In genomic region chr17:46085522-46085921, GRCh38 we compare ENCODE assay signal across 20 cellular contexts.
DNase-seq lines count a peak whose midpoint lies in the region; ATAC-seq, FAIRE-seq and TF ChIP-seq lines count a peak whose summit lies in the region.
"Had no signal": no experiment of that assay in that cellular context is flagged by ENCODE, and none has a peak within 500 bp of the region (broad histone marks: within the 10 kb centered on the region; RNA-seq: fewer than 3 reads in every experiment).

No MANE protein-coding gene starts in this region.

- H2AFZ ChIP-seq in HepG2 (ENCODE audit: low read length) (no peak overlapping the region), K562 (ENCODE audit: low read depth, low read length) (no peak overlapping the region)

- H3K9me3 Mint-ChIP-seq in activated CD4-positive, alpha-beta T cell treated with anti-CD3 and anti-CD28 coated beads, Interleukin-2, amount 10 ng/mL, durations not matched to agents 24 days and 14 days: no peaks in the 10 kb centered on the region
- H3K9me3 Mint-ChIP-seq in activated CD4-positive, alpha-beta T cell treated with anti-CD3 and anti-CD28 coated beads, Interleukin-2, amount 10 ng/mL, durations not matched to agents 7 days and 5 days: no peaks in the 10 kb centered on the region
- H3K9me3 Mint-ChIP-seq in stimulated activated effector memory CD8-positive, alpha-beta T cell treated with anti-CD3 and anti-CD28 coated beads, Interleukin-12 subunit alpha, Interleukin-12 subunit beta, amount 100 ng/mL, for 72 hours: no peaks in the 10 kb centered on the region
- H3K9me3 Mint-ChIP-seq: HFFc6 had no signal

- H3K4me3 Mint-ChIP-seq in activated CD4-positive, alpha-beta T cell treated with anti-CD3 and anti-CD28 coated beads, Interleukin-2, amount 10 ng/mL, durations not matched to agents 24 days and 14 days: no peak overlapping the region
- H3K4me3 Mint-ChIP-seq in activated CD4-positive, alpha-beta T cell treated with anti-CD3 and anti-CD28 coated beads, Interleukin-2, amount 10 ng/mL, durations not matched to agents 7 days and 5 days: no peak overlapping the region
- no peak overlapping the region for H3K4me3 Mint-ChIP-seq in stimulated activated effector memory CD8-positive, alpha-beta T cell treated with anti-CD3 and anti-CD28 coated beads, Interleukin-12 subunit alpha, Interleukin-12 subunit beta, amount 100 ng/mL, for 72 hours
- H3K4me3 Mint-ChIP-seq: HFFc6 had no signal

- no peak overlapping the region for H3K9ac ChIP-seq in HepG2 (ENCODE audit: insufficient read depth, low read depth, low read length)
- no peak overlapping the region for H3K9ac ChIP-seq in K562 (ENCODE audit: insufficient read depth in 1 of 2, low read depth in 2 of 2, low read length in 2 of 2)

- in situ Hi-C loops in HepG2 (cut with HindIII; ENCODE audit: extremely low pct_ligation_motif_present, low pct_unique_long_range_greater_than_20kb): no loop called here
- in situ Hi-C loops in K562 (cut with MboI): no loop called here

- H3K4me1 Mint-ChIP-seq in activated CD4-positive, alpha-beta T cell treated with anti-CD3 and anti-CD28 coated beads, Interleukin-2, amount 10 ng/mL, durations not matched to agents 24 days and 14 days: peaks cover 36% of the 10 kb centered on the region
- peaks cover 15% of the 10 kb centered on the region for H3K4me1 Mint-ChIP-seq in activated CD4-positive, alpha-beta T cell treated with anti-CD3 and anti-CD28 coated beads, Interleukin-2, amount 10 ng/mL, durations not matched to agents 7 days and 5 days
- H3K4me1 Mint-ChIP-seq in stimulated activated effector memory CD8-positive, alpha-beta T cell treated with anti-CD3 and anti-CD28 coated beads, Interleukin-12 subunit alpha, Interleukin-12 subunit beta, amount 100 ng/mL, for 72 hours: peaks cover 59% of the 10 kb centered on the region

- peaks cover 15 to 57% of the 10 kb centered on the region in 2 experiments for H3K36me3 ChIP-seq in HepG2 (replicated peaks in 1 of 2; ENCODE audit: control insufficient read depth in 1 of 2, insufficient read depth in 2 of 2, low read length in 2 of 2)
- H3K36me3 ChIP-seq in right lobe of liver: no peaks in the 10 kb centered on the region
- H3K36me3 ChIP-seq in K562 (ENCODE audit: control insufficient read depth, insufficient read depth, low read length): peaks cover 24% of the 10 kb centered on the region

- H3K27me3 ChIP-seq in HepG2 (ENCODE audit: control insufficient read depth in 1 of 2, insufficient read depth in 2 of 2, low read length in 2 of 2) (no peaks in the 10 kb centered on the region), right lobe of liver (no peaks in the 10 kb centered on the region), K562 (ENCODE audit: control insufficient read depth in 2 of 2, insufficient read depth in 2 of 2, low read length in 2 of 2) (no peaks in the 10 kb centered on the region)

- H3K27ac ChIP-seq in HepG2 (ENCODE audit: extremely low read length, insufficient read depth, low read length): no peak overlapping the region
- H3K27ac ChIP-seq in right lobe of liver: no peak overlapping the region
- no peak overlapping the region for H3K27ac ChIP-seq in K562 (ENCODE audit: extremely low read depth, low read depth, low read length)
- H3K27ac ChIP-seq: 22Rv1, A549, C4-2B had no signal

- H3K9me1 ChIP-seq in K562 (ENCODE audit: control insufficient read depth, insufficient read depth, low read length): no peaks in the 10 kb centered on the region

- BruUV-seq in HepG2 (replicated peaks; lab: Mats Ljungman, UMichigan) (no TSS peak), K562 (replicated peaks; lab: Mats Ljungman, UMichigan) (no TSS peak)

- H3K9me3 ChIP-seq in HepG2 (ENCODE audit: low read length) (no peaks in the 10 kb centered on the region), right lobe of liver (no peaks in the 10 kb centered on the region), K562 (replicated peaks; ENCODE audit: control insufficient read depth, insufficient read depth, low read depth, low read length) (no peaks in the 10 kb centered on the region)
- H3K9me3 ChIP-seq: A549 had no signal

- no peaks in the 10 kb centered on the region for H3K4me1 ChIP-seq in HepG2 (ENCODE audit: insufficient read depth, low read length)
- no peaks in the 10 kb centered on the region for H3K4me1 ChIP-seq in right lobe of liver
- H3K4me1 ChIP-seq in K562 (replicated peaks in 1 of 2; ENCODE audit: control insufficient read depth in 2 of 2, insufficient read depth in 2 of 2, low read length in 2 of 2): peaks cover 9 to 35% of the 10 kb centered on the region in 2 experiments

- H3K27me3 Mint-ChIP-seq in activated CD4-positive, alpha-beta T cell treated with anti-CD3 and anti-CD28 coated beads, Interleukin-2, amount 10 ng/mL, durations not matched to agents 24 days and 14 days: no peaks in the 10 kb centered on the region
- no peaks in the 10 kb centered on the region for H3K27me3 Mint-ChIP-seq in activated CD4-positive, alpha-beta T cell treated with anti-CD3 and anti-CD28 coated beads, Interleukin-2, amount 10 ng/mL, durations not matched to agents 7 days and 5 days
- H3K27me3 Mint-ChIP-seq: CD4-positive, alpha-beta memory T cell had no signal

- H3K79me2 ChIP-seq in HepG2 (ENCODE audit: insufficient read depth, low read length): peaks cover 63% of the 10 kb centered on the region
- peaks cover 92% of the 10 kb centered on the region for H3K79me2 ChIP-seq in K562 (ENCODE audit: control insufficient read depth, insufficient read depth, low read length)

- ATAC-seq in HepG2 (no peak), right lobe of liver (no peak), K562 (no peak)
- ATAC-seq in stimulated activated effector memory CD8-positive, alpha-beta T cell treated with anti-CD3 and anti-CD28 coated beads, Interleukin-12 subunit alpha, Interleukin-12 subunit beta, amount 100 ng/mL, for 72 hours: no peak
- ATAC-seq: A549, HCT116 had no signal

- 90% methylated on average over 6 of the region's 6 CpGs for WGBS in HepG2 (ENCODE audit: low lambda C conversion rate)
- WGBS in right lobe of liver (ENCODE audit: insufficient coverage, low coverage, low lambda C conversion rate, missing lambda C conversion rate): 95% methylated on average over 6 of the region's 6 CpGs
- 50% methylated on average over 6 of the region's 6 CpGs for WGBS in K562 (ENCODE audit: insufficient coverage, low coverage, missing lambda C conversion rate)

- CTCF ChIA-PET in activated CD4-positive, alpha-beta T cell treated with anti-CD3 and anti-CD28 coated beads, Interleukin-2, amount 10 ng/mL, durations not matched to agents 7 days and 5 days (lab: Charles Lee): no interaction called here
- CTCF ChIA-PET in HepG2 (lab: Yijun Ruan, JAX; ENCODE audit: low intra/inter-chr PET ratio, low total read pairs): no interaction called here
- CTCF ChIA-PET in K562 (lab: Yijun Ruan, JAX; ENCODE audit: low intra/inter-chr PET ratio): no interaction called here

- DNase-seq in activated CD4-positive, alpha-beta T cell treated with anti-CD3 and anti-CD28 coated beads, Interleukin-2, amount 10 ng/mL, durations not matched to agents 24 days and 14 days: no peak
- DNase-seq in activated CD4-positive, alpha-beta T cell treated with anti-CD3 and anti-CD28 coated beads, Interleukin-2, amount 10 ng/mL, durations not matched to agents 7 days and 5 days: no peak
- no peak for DNase-seq in HepG2 (ENCODE audit: low spot score)
- DNase-seq in right lobe of liver: no peak
- no peak for DNase-seq in K562 (ENCODE audit: extremely low read depth in 1 of 4, low spot score in 3 of 4)
- no peak for DNase-seq in stimulated activated effector memory CD8-positive, alpha-beta T cell treated with anti-CD3 and anti-CD28 coated beads, Interleukin-12 subunit alpha, Interleukin-12 subunit beta, amount 100 ng/mL, for 72 hours (ENCODE audit: low spot score in 2 of 2)
- DNase-seq in foreskin melanocyte: no peak
- no peak for DNase-seq in posterior vena cava (ENCODE audit: low spot score)
- DNase-seq: AML-193; CD4-positive, alpha-beta memory T cell; DMS153; DMS79; GDM1; GOT3; H7; HFFc6 had no signal

- H3K4me2 ChIP-seq in HepG2 (ENCODE audit: low read depth, low read length) (no peak overlapping the region), K562 (ENCODE audit: insufficient read depth, low read length) (no peak overlapping the region)
- H3K4me2 ChIP-seq: A549 had no signal

- H4K20me1 ChIP-seq in HepG2 (ENCODE audit: insufficient read depth, low read length) (peaks cover 22% of the 10 kb centered on the region), K562 (replicated peaks; ENCODE audit: control insufficient read depth, insufficient read depth, low read length) (no peaks in the 10 kb centered on the region)

- H3K36me3 Mint-ChIP-seq in activated CD4-positive, alpha-beta T cell treated with anti-CD3 and anti-CD28 coated beads, Interleukin-2, amount 10 ng/mL, durations not matched to agents 24 days and 14 days (ENCODE audit: low read depth): peaks cover 36% of the 10 kb centered on the region
- peaks cover 40% of the 10 kb centered on the region for H3K36me3 Mint-ChIP-seq in activated CD4-positive, alpha-beta T cell treated with anti-CD3 and anti-CD28 coated beads, Interleukin-2, amount 10 ng/mL, durations not matched to agents 7 days and 5 days (ENCODE audit: low read depth)
- peaks cover 43% of the 10 kb centered on the region for H3K36me3 Mint-ChIP-seq in stimulated activated effector memory CD8-positive, alpha-beta T cell treated with anti-CD3 and anti-CD28 coated beads, Interleukin-12 subunit alpha, Interleukin-12 subunit beta, amount 100 ng/mL, for 72 hours

- no peak for FAIRE-seq in HepG2 (lab: Jason Lieb, UNC)
- FAIRE-seq in K562 (lab: Jason Lieb, UNC): peak; percentile 29
- FAIRE-seq: A549 had no signal

- TF ChIP-seq RAD21 in HepG2 (CRISPR knock-in tag; IDR thresholded peaks at IDR 0.05) (no peak), K562 (CRISPR knock-in tag; conservative IDR thresholded peaks at IDR 0.05 in 1 of 2, IDR thresholded peaks at IDR 0.05 in 1 of 2) (no peak)

- no peak for TF ChIP-seq POLR2A in HepG2 (IDR thresholded peaks at IDR 0.05; ENCODE audit: insufficient read depth in 1 of 2, low read depth in 2 of 2, low read length in 2 of 2)
- no peak for TF ChIP-seq POLR2A in right lobe of liver (IDR thresholded peaks at IDR 0.05)
- TF ChIP-seq POLR2A in K562 (conservative IDR thresholded peaks at IDR 0.05): no peak

- POLR2A ChIA-PET in activated CD4-positive, alpha-beta T cell treated with anti-CD3 and anti-CD28 coated beads, Interleukin-2, amount 10 ng/mL, durations not matched to agents 7 days and 5 days (lab: Charles Lee): no interaction called here
- POLR2A ChIA-PET in HepG2 (lab: Yijun Ruan, JAX): no interaction called here
- POLR2A ChIA-PET in K562 (lab: Yijun Ruan, JAX): no interaction called here

- intact Hi-C loops in activated CD4-positive, alpha-beta T cell treated with anti-CD3 and anti-CD28 coated beads, Interleukin-2, amount 10 ng/mL, durations not matched to agents 24 days and 14 days (cut with micrococcal nuclease): loop anchor here (5.0 kb wide), 1 partner anchor 33 kb away; no protein-coding TSS in a partner anchor
- intact Hi-C loops in HepG2 (cut with micrococcal nuclease; ENCODE audit: unreplicated experiment): no loop called here
- intact Hi-C loops in right lobe of liver (cut with DNase I): no loop called here
- intact Hi-C loops in K562 (cut with micrococcal nuclease): no loop called here
- intact Hi-C loops in posterior vena cava (cut with DNase I): no loop called here

- TF ChIP-seq CTCF in HepG2 (CRISPR knock-in tag; IDR thresholded peaks at IDR 0.05) (no peak), right lobe of liver (IDR thresholded peaks at IDR 0.05) (no peak), K562 (IDR thresholded peaks at IDR 0.05 in 2 of 3, conservative IDR thresholded peaks at IDR 0.05 in 1 of 3; ENCODE audit: insufficient read depth in 2 of 3, low read depth in 1 of 3, low read length in 3 of 3) (no peak)

- H3K4me3 ChIP-seq in HepG2 (replicated peaks in 1 of 3; ENCODE audit: insufficient read depth in 1 of 3, low read depth in 2 of 3, low read length in 3 of 3) (no peak overlapping the region), right lobe of liver (no peak overlapping the region), K562 (no peak overlapping the region)
- H3K4me3 ChIP-seq: A549 had no signal

- TF ChIP-seq EP300 in HepG2 (IDR thresholded peaks at IDR 0.05; ENCODE audit: low read depth in 2 of 2, low read length in 2 of 2) (no peak), HepG2 (CRISPR knock-in tag; IDR thresholded peaks at IDR 0.05; ENCODE audit: borderline replicate concordance) (no peak), K562 (IDR thresholded peaks at IDR 0.05; ENCODE audit: low read length) (no peak)

- H3K27ac Mint-ChIP-seq in activated CD4-positive, alpha-beta T cell treated with anti-CD3 and anti-CD28 coated beads, Interleukin-2, amount 10 ng/mL, durations not matched to agents 24 days and 14 days: peak overlapping the region; percentile 20
- H3K27ac Mint-ChIP-seq in activated CD4-positive, alpha-beta T cell treated with anti-CD3 and anti-CD28 coated beads, Interleukin-2, amount 10 ng/mL, durations not matched to agents 7 days and 5 days: no peak overlapping the region
- peak overlapping the region; percentile 4 for H3K27ac Mint-ChIP-seq in stimulated activated effector memory CD8-positive, alpha-beta T cell treated with anti-CD3 and anti-CD28 coated beads, Interleukin-12 subunit alpha, Interleukin-12 subunit beta, amount 100 ng/mL, for 72 hours
- H3K27ac Mint-ChIP-seq: HFFc6 had no signal
